ENCODE assay signal across 18 cellular contexts in the genomic region with DNA sequence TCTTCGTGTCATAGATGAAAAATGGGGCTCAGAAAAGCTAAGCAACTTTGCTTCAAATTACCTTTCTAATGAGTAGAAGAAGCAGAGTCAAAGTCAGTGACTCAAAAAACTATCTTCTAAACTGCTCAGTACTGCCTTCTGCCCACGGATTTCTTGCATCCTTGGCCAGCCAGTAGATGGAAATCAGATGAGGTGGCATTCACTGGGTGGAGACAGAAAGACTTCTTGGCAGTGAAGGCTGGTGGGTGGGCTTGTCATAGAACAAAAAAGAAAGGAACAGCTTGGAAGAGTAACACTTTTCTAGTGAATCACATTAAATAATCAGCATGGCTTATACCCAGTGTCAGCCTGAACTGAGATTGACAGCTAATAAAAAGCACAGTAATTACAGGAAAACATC.
A peak's percentile ranks its signal among the peaks of the same experiment; 100 is the strongest.
DNase-seq lines count a peak whose midpoint lies in the region; ATAC-seq and TF ChIP-seq lines count a peak whose summit lies in the region.
"Had no signal": no experiment of that assay in that cellular context is flagged by ENCODE, and none has a peak within 500 bp of the region (broad histone marks: within the 10 kb centered on the region; RNA-seq: fewer than 3 reads in every experiment).

No MANE protein-coding gene starts in this region.

- H3K4me3 Mint-ChIP-seq in T-helper 17 cell = no peak overlapping the region
- H3K4me3 Mint-ChIP-seq: CD4-positive, alpha-beta memory T cell had no signal

- no peaks in the 10 kb centered on the region for H3K4me1 Mint-ChIP-seq in T-helper 17 cell
- H3K4me1 Mint-ChIP-seq: CD4-positive, alpha-beta memory T cell had no signal

- H3K27me3 Mint-ChIP-seq in T-helper 17 cell = peaks cover 10% of the 10 kb centered on the region

- H3K27me3 ChIP-seq in RWPE2 (ENCODE audit: insufficient read depth, poor library complexity, severe bottlenecking) = no peaks in the 10 kb centered on the region
- no peaks in the 10 kb centered on the region for H3K27me3 ChIP-seq in transverse colon
- H3K27me3 ChIP-seq: BLaER1 had no signal

- H3K9me3 ChIP-seq in RWPE2 (ENCODE audit: severe bottlenecking) (no peaks in the 10 kb centered on the region), T-helper 17 cell (ENCODE audit: control insufficient read depth, low read length, poor library complexity, severe bottlenecking) (no peaks in the 10 kb centered on the region), transverse colon (no peaks in the 10 kb centered on the region)
- H3K9me3 ChIP-seq: BLaER1 had no signal

- H3K4me1 ChIP-seq in RWPE2 (ENCODE audit: insufficient read depth, poor library complexity, severe bottlenecking) = peaks cover 18% of the 10 kb centered on the region
- no peaks in the 10 kb centered on the region for H3K4me1 ChIP-seq in transverse colon
- H3K4me1 ChIP-seq: BLaER1 had no signal

- intact Hi-C loops in transverse colon (cut with DNase I; ENCODE audit: low total_unique reads) = no loop called here

- no peak for TF ChIP-seq POLR2A in transverse colon (IDR thresholded peaks at IDR 0.05)

- peaks cover 3% of the 10 kb centered on the region for H3K36me3 Mint-ChIP-seq in T-helper 17 cell (ENCODE audit: low read depth)
- H3K36me3 Mint-ChIP-seq: CD4-positive, alpha-beta memory T cell had no signal

- H3K27ac ChIP-seq in RWPE2 (ENCODE audit: poor library complexity, severe bottlenecking) = peak overlapping the region; percentile 87
- H3K27ac ChIP-seq in transverse colon = no peak overlapping the region
- H3K27ac ChIP-seq: BLaER1, SJSA1 had no signal

- TF ChIP-seq CTCF in RWPE2 (IDR thresholded peaks at IDR 0.05; ENCODE audit: poor library complexity, severe bottlenecking) (no peak), transverse colon (IDR thresholded peaks at IDR 0.05) (no peak)

- 0 out of 3 replicates have a peak, but pooled peaks have one; percentile 2 for ATAC-seq in RWPE2 (ENCODE audit: low read depth)
- no peak for ATAC-seq in T-helper 17 cell
- no peak for ATAC-seq in HG03354 (IDR thresholded peaks at IDR 0.05; ENCODE audit: poor library complexity, severe bottlenecking, unreplicated experiment)
- ATAC-seq: Panc1 had no signal

- no peak for TF ChIP-seq EP300 in transverse colon (IDR thresholded peaks at IDR 0.05; ENCODE audit: low read depth)

- in situ Hi-C loops in transverse colon (cut with MboI; ENCODE audit: low pct_ligation_motif_present in 1 of 4, low pct_unique_long_range_greater_than_20kb in 1 of 4, low sequenced_read_pairs in 3 of 4) = no loop called here

- H3K36me3 ChIP-seq in RWPE2 (ENCODE audit: low read depth) = no peaks in the 10 kb centered on the region
- H3K36me3 ChIP-seq in transverse colon = no peaks in the 10 kb centered on the region
- H3K36me3 ChIP-seq: BLaER1, SJSA1 had no signal

- WGBS in transverse colon (ENCODE audit: low coverage in 1 of 2), 2 donors = 48 to 54% methylated on average over 2 of the region's 2 CpGs

- H3K4me3 ChIP-seq in RWPE2 (ENCODE audit: severe bottlenecking) (no peak overlapping the region), transverse colon (no peak overlapping the region)
- H3K4me3 ChIP-seq: BLaER1, SJSA1 had no signal

- H3K27ac Mint-ChIP-seq in T-helper 17 cell = no peak overlapping the region
- H3K27ac Mint-ChIP-seq: CD4-positive, alpha-beta memory T cell had no signal

- DNase-seq in Ammon's horn (ENCODE audit: low spot score) (peak; percentile 42), RWPE2 (ENCODE audit: low spot score) (no peak), dedifferentiated amniotic fluid mesenchymal stem cell (ENCODE audit: extremely low spot score) (peak; percentile 27), occipital lobe (lab: John Stamatoyannopoulos, UW) (peak; percentile 5), D341Med (ENCODE audit: low spot score) (no peak), T-helper 17 cell (no peak), transverse colon (no peak)
- DNase-seq: CD4-positive, alpha-beta memory T cell; GF-D8; Kasumi-1; NCI-H1105 treated with DMSO at 0.1 percent for 48 hours; NCI-H1694; NCI-H2227 treated with DMSO at 0.1 percent for 48 hours; NCI-H524 had no signal

Comparison
In these comparisons a context has a peak if more than half of its experiments do, and no peak if none do; other contexts are left out.
1. DNase-seq: peak in Ammon's horn (single experiment), dedifferentiated amniotic fluid mesenchymal stem cell (single experiment) and occipital lobe (single experiment); none in RWPE2 (single experiment), D341Med (single experiment), T-helper 17 cell (0 of 3) and transverse colon (single experiment).